Comparison of ENCODE assay signal across 10 cellular contexts in the genomic region with DNA sequence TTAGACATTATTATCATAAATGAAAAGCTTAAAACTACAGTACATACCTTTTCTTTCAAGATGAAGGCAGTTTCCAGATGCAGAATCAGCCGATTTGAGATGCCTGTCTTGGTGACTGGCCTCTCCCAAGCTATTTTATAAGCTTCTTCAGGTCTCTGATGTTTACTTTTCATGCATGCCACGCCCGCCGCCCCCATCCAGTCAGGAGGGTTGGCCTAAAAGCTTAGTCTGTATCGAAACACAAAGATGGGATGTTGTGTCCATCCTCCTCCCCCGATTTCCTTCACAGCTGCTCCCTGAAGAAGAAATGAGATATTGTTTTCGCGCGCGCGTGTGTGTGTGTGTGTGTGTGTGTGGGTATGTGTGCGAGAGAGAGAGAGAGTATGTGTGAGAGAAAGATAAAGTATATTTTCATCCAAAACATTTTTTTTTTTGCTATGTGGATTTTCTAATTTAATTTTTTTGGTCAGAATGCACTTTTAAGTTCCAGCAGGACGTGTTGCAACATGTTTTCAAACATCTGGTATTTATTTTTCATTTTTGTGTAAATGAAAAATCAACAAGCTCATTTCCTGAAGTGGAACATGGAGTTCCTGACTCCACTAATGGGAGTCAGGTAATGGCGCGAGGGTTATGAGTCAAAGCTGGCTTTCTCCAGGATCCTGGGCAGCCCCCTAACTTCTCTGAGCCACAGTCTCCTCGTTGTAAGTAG. TPM values are rescaled to one million over a fixed set of nuclear protein-coding genes. Genes with fewer than 3 reads are reported as not detected.
A peak's percentile ranks its signal among the peaks of the same experiment; 100 is the strongest.
DNase-seq lines count a peak whose midpoint lies in the region; ATAC-seq and TF ChIP-seq lines count a peak whose summit lies in the region.
"Had no signal": no experiment of that assay in that cellular context is flagged by ENCODE, and none has a peak within 500 bp of the region (broad histone marks: within the 10 kb centered on the region; RNA-seq: fewer than 3 reads in every experiment).

A gene (minus strand): TSS at position 110 of the 712 bp plus-strand sequence. CDS start 4,479 bp downstream, outside the sequence.

- no peaks in the 10 kb centered on the region for H3K9me3 ChIP-seq in gastroesophageal sphincter
- no peaks in the 10 kb centered on the region for H3K9me3 ChIP-seq in WERI-Rb-1 (ENCODE audit: severe bottlenecking)

- 35 to 58% methylated on average over 13 to 15 of the region's 16 CpGs for WGBS in gastroesophageal sphincter (ENCODE audit: low coverage in 1 of 2), 2 donors

- H3K27me3 ChIP-seq in gastroesophageal sphincter (peaks cover 4% of the 10 kb centered on the region), WERI-Rb-1 (ENCODE audit: insufficient read depth, low read depth, severe bottlenecking) (no peaks in the 10 kb centered on the region)

- DNase-seq in DMS79 treated with DMSO at 0.1 percent for 48 hours (lab: John Stamatoyannopoulos, UW) (peak; percentile 91), SK-MEL-5 (ENCODE audit: low read depth, low spot score) (peak; percentile 92), putamen (ENCODE audit: low spot score) (peak; percentile 90), iPS-NIHi11 (ENCODE audit: low spot score) (no peak), WERI-Rb-1 (no peak)
- DNase-seq in activated naive CD4-positive, alpha-beta T cell treated with anti-CD3 and anti-CD28 coated beads, Interleukin-2, amount 50 U/mL, for 16 hours: no peak
- DNase-seq: activated T-cell treated with anti-CD3 and anti-CD28 coated beads, Interleukin-2, amount 50 U/mL, for 72 hours; naive thymus-derived CD8-positive, alpha-beta T cell had no signal

- ATAC-seq in gastroesophageal sphincter: peak; percentile 84
- no peak for ATAC-seq in HG03354 (IDR thresholded peaks at IDR 0.05; ENCODE audit: poor library complexity, severe bottlenecking, unreplicated experiment)
- ATAC-seq: activated T-cell treated with anti-CD3 and anti-CD28 coated beads, Interleukin-2, amount 50 U/mL, for 72 hours; naive thymus-derived CD8-positive, alpha-beta T cell had no signal

- H3K36me3 ChIP-seq in gastroesophageal sphincter: no peaks in the 10 kb centered on the region
- no peaks in the 10 kb centered on the region for H3K36me3 ChIP-seq in WERI-Rb-1

- in situ Hi-C loops in SK-MEL-5 (cut with HindIII; ENCODE audit: low pct_unique_long_range_greater_than_20kb, low sequenced_read_pairs): no loop called here

- no peak for TF ChIP-seq EP300 in gastroesophageal sphincter (IDR thresholded peaks at IDR 0.05)

- TF ChIP-seq CTCF in gastroesophageal sphincter (IDR thresholded peaks at IDR 0.05) (no peak), WERI-Rb-1 (IDR thresholded peaks at IDR 0.05; ENCODE audit: low read depth, low read length) (no peak)

- H3K4me3 ChIP-seq in gastroesophageal sphincter (peak within 1 kb of the TSS; percentile 9 to 37), WERI-Rb-1 (ENCODE audit: low read depth, low read length) (no peak within 1 kb of the TSS)

- TF ChIP-seq POLR2A in gastroesophageal sphincter (IDR thresholded peaks at IDR 0.05): no peak

- H3K27ac ChIP-seq in gastroesophageal sphincter: peak within 1 kb of the TSS in 3 of 4 donors; percentile 40 to 60 (median 53)
- H3K27ac ChIP-seq in WERI-Rb-1: no peak within 1 kb of the TSS

- H3K4me1 ChIP-seq in gastroesophageal sphincter: peaks cover 0 to 10% (median 0%) of the 10 kb centered on the region in 3 donors

RNA-seq across cellular contexts. Expression of the gene that starts here (rescaled TPM):
- 90.8 and 104 TPM in 2 replicates for total RNA-seq in SK-MEL-5 (2014; rRNA removed; shearing (Covaris generic))
- 124 and 148 TPM in 2 replicates for polyA plus RNA-seq in SK-MEL-5 (2015; cell fraction: cytosol; rRNA removed)
- 15.5 and 17.5 TPM in 2 replicates for polyA plus RNA-seq in SK-MEL-5 (2015; cell fraction: nucleus; rRNA removed)
- 100 to 1,000 TPM; 123 to 541 (median 380) TPM for total RNA-seq in gastroesophageal sphincter
- total RNA-seq: naive thymus-derived CD8-positive, alpha-beta T cell had no signal
- polyA plus RNA-seq: naive thymus-derived CD8-positive, alpha-beta T cell had no signal

Comparison
In these comparisons a context has a peak if more than half of its experiments do, and no peak if none do; other contexts are left out.
1. DNase-seq: peak in DMS79 treated with DMSO at 0.1 percent for 48 hours (single experiment), SK-MEL-5 (single experiment) and putamen (single experiment); none in iPS-NIHi11 (single experiment), WERI-Rb-1 (single experiment) and activated naive CD4-positive, alpha-beta T cell treated with anti-CD3 and anti-CD28 coated beads, Interleukin-2, amount 50 U/mL, for 16 hours (single experiment).